In genomic region chr1:205849619-205850355, GRCh38 we compare ENCODE assay signal across 9 cellular contexts. TPM values are rescaled to one million over a fixed set of nuclear protein-coding genes. Genes with fewer than 3 reads are reported as not detected.
A peak's percentile ranks its signal among the peaks of the same experiment; 100 is the strongest.
DNase-seq lines count a peak whose midpoint lies in the region; ATAC-seq, FAIRE-seq and TF ChIP-seq lines count a peak whose summit lies in the region.
"Had no signal": no experiment of that assay in that cellular context is flagged by ENCODE, and none has a peak within 500 bp of the region (broad histone marks: within the 10 kb centered on the region; RNA-seq: fewer than 3 reads in every experiment).

Gene PM20D1, minus strand, starts transcription at chr1:205850132. Its CDS starts 60 bp downstream, at chr1:205850072.

- H3K27me3 Mint-ChIP-seq in activated T-helper 2 cell treated with anti-CD3 and anti-CD28 coated beads, Interferon-gamma antibody, Interleukin-2, Interleukin-4, amounts not matched to agents 10 μg/mL and 5 μg/mL and 100 μg/mL, durations not matched to agents 14 hours and 24 hours and 36 hours (ENCODE audit: low read depth) = no peaks in the 10 kb centered on the region

- H3K4me3 ChIP-seq in psoas muscle = peak within 1 kb of the TSS; percentile 74
- H3K4me3 ChIP-seq in transverse colon = peak within 1 kb of the TSS in 2 of 4 donors; percentile 30 to 34

- FAIRE-seq in frontal cortex (lab: Jason Lieb, UNC) = no peak
- FAIRE-seq: G401.6 had no signal

- peak within 1 kb of the TSS; percentile 82 for H3K27ac Mint-ChIP-seq in activated T-helper 2 cell treated with anti-CD3 and anti-CD28 coated beads, Interferon-gamma antibody, Interleukin-2, Interleukin-4, amounts not matched to agents 10 μg/mL and 5 μg/mL and 100 μg/mL, durations not matched to agents 14 hours and 24 hours and 36 hours

- in situ Hi-C loops in transverse colon (cut with MboI; ENCODE audit: low pct_ligation_motif_present in 1 of 4, low pct_unique_long_range_greater_than_20kb in 1 of 4, low sequenced_read_pairs in 3 of 4) = no loop called here

- ATAC-seq in GM21529 (IDR thresholded peaks at IDR 0.05; ENCODE audit: unreplicated experiment) (peak; percentile 98), psoas muscle (peak; percentile 92 to 100 (median 98))

- no peaks in the 10 kb centered on the region for H3K36me3 Mint-ChIP-seq in activated T-helper 2 cell treated with anti-CD3 and anti-CD28 coated beads, Interferon-gamma antibody, Interleukin-2, Interleukin-4, amounts not matched to agents 10 μg/mL and 5 μg/mL and 100 μg/mL, durations not matched to agents 14 hours and 24 hours and 36 hours (ENCODE audit: low read depth)

- H3K4me1 ChIP-seq in psoas muscle (no peaks in the 10 kb centered on the region), transverse colon (peaks cover 0 to 5% (median 0%) of the 10 kb centered on the region in 4 donors)

- peaks cover 9% of the 10 kb centered on the region for H3K9me3 Mint-ChIP-seq in activated T-helper 2 cell treated with anti-CD3 and anti-CD28 coated beads, Interferon-gamma antibody, Interleukin-2, Interleukin-4, amounts not matched to agents 10 μg/mL and 5 μg/mL and 100 μg/mL, durations not matched to agents 14 hours and 24 hours and 36 hours

- no peak within 1 kb of the TSS for H3K27ac ChIP-seq in psoas muscle
- peak within 1 kb of the TSS in 1 of 4 donors; percentile 26 for H3K27ac ChIP-seq in transverse colon

- TF ChIP-seq CTCF in psoas muscle (IDR thresholded peaks at IDR 0.05) (no peak), transverse colon (IDR thresholded peaks at IDR 0.05) (no peak)

- no peaks in the 10 kb centered on the region for H3K27me3 ChIP-seq in psoas muscle (ENCODE audit: insufficient read depth in 3 of 3, low read length in 2 of 3)
- H3K27me3 ChIP-seq in transverse colon = no peaks in the 10 kb centered on the region

- H3K9me3 ChIP-seq in psoas muscle (no peaks in the 10 kb centered on the region), transverse colon (no peaks in the 10 kb centered on the region)

- H3K4me3 Mint-ChIP-seq in activated T-helper 2 cell treated with anti-CD3 and anti-CD28 coated beads, Interferon-gamma antibody, Interleukin-2, Interleukin-4, amounts not matched to agents 10 μg/mL and 5 μg/mL and 100 μg/mL, durations not matched to agents 14 hours and 24 hours and 36 hours (ENCODE audit: low read depth) = peak within 1 kb of the TSS; percentile 86

- H3K4me1 Mint-ChIP-seq in activated T-helper 2 cell treated with anti-CD3 and anti-CD28 coated beads, Interferon-gamma antibody, Interleukin-2, Interleukin-4, amounts not matched to agents 10 μg/mL and 5 μg/mL and 100 μg/mL, durations not matched to agents 14 hours and 24 hours and 36 hours (ENCODE audit: low read depth) = peaks cover 20% of the 10 kb centered on the region

- TF ChIP-seq EP300 in transverse colon (IDR thresholded peaks at IDR 0.05; ENCODE audit: low read depth) = no peak

- WGBS in psoas muscle, 3 donors = 43 to 88% (median 60%) methylated on average over 35 to 39 of the region's 39 CpGs
- WGBS in transverse colon (ENCODE audit: low coverage in 1 of 2), 2 donors = 19 to 77% methylated on average over 4 to 36 of the region's 39 CpGs

- peak; percentile 35 for TF ChIP-seq POLR2A in transverse colon (IDR thresholded peaks at IDR 0.05)

- H3K36me3 ChIP-seq in psoas muscle (ENCODE audit: insufficient read depth in 1 of 2, low read depth in 1 of 2) (no peaks in the 10 kb centered on the region), transverse colon (no peaks in the 10 kb centered on the region)

- intact Hi-C loops in activated T-helper 2 cell treated with anti-CD3 and anti-CD28 coated beads, Interferon-gamma antibody, Interleukin-2, Interleukin-4, amounts not matched to agents 10 μg/mL and 5 μg/mL and 100 μg/mL, durations not matched to agents 14 hours and 24 hours and 36 hours (cut with micrococcal nuclease) = loop anchor here (5.0 kb wide), 1 partner anchor 37 kb away; the partner anchor contains the start of gene SLC41A1
- intact Hi-C loops in psoas muscle (cut with DNase I) = no loop called here
- intact Hi-C loops in transverse colon (cut with DNase I; ENCODE audit: low total_unique reads) = no loop called here

- DNase-seq in Ammon's horn (ENCODE audit: low spot score) = peak; percentile 94
- peak; percentile 93 for DNase-seq in NOMO-1 treated with dmso at 0.1 percent for 144 hours (lab: John Stamatoyannopoulos, UW; ENCODE audit: unreplicated experiment)
- DNase-seq in activated T-helper 2 cell treated with anti-CD3 and anti-CD28 coated beads, Interferon-gamma antibody, Interleukin-2, Interleukin-4, amounts not matched to agents 10 μg/mL and 5 μg/mL and 100 μg/mL, durations not matched to agents 14 hours and 24 hours and 36 hours (ENCODE audit: low spot score) = peak; percentile 89
- peak; percentile 35 to 84 for DNase-seq in frontal cortex (ENCODE audit: low spot score in 2 of 2)
- peak; percentile 65 to 81 for DNase-seq in psoas muscle
- peak; percentile 74 for DNase-seq in transverse colon
- no peak for DNase-seq in NCI-H1092 treated with DMSO at 0.1 percent for 48 hours (lab: John Stamatoyannopoulos, UW)

RNA-seq across cellular contexts. Expression of gene PM20D1, which starts in this region (rescaled TPM):
- total RNA-seq in activated T-helper 2 cell treated with anti-CD3 and anti-CD28 coated beads, Interferon-gamma antibody, Interleukin-2, Interleukin-4, amounts not matched to agents 10 μg/mL and 5 μg/mL and 100 μg/mL, durations not matched to agents 14 hours and 24 hours and 36 hours = 0.57 and 0.78 TPM in 2 replicates
- total RNA-seq in frontal cortex (under 0.01 TPM), psoas muscle (under 1 TPM in 3 of 4 donors, not detected in 1; 0.16 to 0.32 (median 0.23) TPM), transverse colon (not detected)
- under 1 TPM in 2 of 3 donors, not detected in 1; 0.05 to 0.23 TPM for polyA plus RNA-seq in psoas muscle

Comparison
In these comparisons a context has a peak if more than half of its experiments do, and no peak if none do; other contexts are left out.
1. Peak in DNase-seq in activated T-helper 2 cell treated with anti-CD3 and anti-CD28 coated beads, Interferon-gamma antibody, Interleukin-2, Interleukin-4, amounts not matched to agents 10 μg/mL and 5 μg/mL and 100 μg/mL, durations not matched to agents 14 hours and 24 hours and 36 hours; RNA of the gene not detected or under 1 TPM.
2. Peak in DNase-seq in frontal cortex; RNA of the gene not detected or under 1 TPM.
3. Peak in DNase-seq, ATAC-seq and H3K4me3 ChIP-seq in psoas muscle; RNA of the gene not detected or under 1 TPM.
4. Peak in DNase-seq in transverse colon; RNA of the gene not detected or under 1 TPM.